ENCODE assay signal across 1 cellular context in the genomic region with DNA sequence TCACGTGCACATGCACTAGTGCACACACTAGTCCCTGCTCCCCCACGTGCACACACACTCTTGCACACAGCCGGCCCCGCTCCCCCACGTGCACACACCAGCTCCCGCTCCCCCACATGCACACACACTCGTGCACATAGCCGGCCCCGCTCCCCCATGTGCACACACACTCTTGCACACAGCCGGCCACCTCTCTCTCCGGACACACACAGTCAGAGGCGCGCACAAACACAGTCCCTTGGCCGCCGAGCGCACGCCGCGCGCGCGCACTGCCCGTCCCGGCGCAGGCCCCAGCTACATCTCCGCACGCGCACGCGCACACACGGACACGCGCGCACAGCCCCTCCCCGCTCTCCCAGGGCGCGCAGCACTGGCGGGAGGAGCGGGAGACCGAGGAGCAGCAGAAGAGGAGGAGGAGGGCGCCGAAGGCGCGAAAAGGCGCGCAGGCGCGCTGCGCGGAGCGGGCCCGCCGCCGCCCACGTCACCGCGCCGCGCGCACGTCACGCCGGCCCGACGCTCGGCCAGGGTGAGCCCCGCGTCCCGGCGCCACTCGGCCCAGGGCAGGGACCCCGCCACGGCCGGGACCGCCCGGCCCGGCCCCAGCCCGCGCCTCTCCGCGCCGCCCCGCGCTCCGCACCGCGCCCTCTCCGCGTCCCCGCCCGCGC.
TF ChIP-seq lines count a peak whose summit lies in the region.

A gene with protein sequence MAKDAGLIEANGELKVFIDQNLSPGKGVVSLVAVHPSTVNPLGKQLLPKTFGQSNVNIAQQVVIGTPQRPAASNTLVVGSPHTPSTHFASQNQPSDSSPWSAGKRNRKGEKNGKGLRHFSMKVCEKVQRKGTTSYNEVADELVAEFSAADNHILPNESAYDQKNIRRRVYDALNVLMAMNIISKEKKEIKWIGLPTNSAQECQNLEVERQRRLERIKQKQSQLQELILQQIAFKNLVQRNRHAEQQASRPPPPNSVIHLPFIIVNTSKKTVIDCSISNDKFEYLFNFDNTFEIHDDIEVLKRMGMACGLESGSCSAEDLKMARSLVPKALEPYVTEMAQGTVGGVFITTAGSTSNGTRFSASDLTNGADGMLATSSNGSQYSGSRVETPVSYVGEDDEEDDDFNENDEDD (plus strand): TSS at position 549 of the 665 bp plus-strand sequence. CDS start 1,085 bp downstream, outside the sequence.

TF ChIP-seq in HepG2, 621 proteins besides CTCF, POLR2A, EP300 and RAD21 (continued from another document):
- TF ChIP-seq ZNF75D (CRISPR knock-in tag; IDR thresholded peaks at IDR 0.05; ENCODE audit: borderline replicate concordance): no peak
- TF ChIP-seq, protein P1, sequence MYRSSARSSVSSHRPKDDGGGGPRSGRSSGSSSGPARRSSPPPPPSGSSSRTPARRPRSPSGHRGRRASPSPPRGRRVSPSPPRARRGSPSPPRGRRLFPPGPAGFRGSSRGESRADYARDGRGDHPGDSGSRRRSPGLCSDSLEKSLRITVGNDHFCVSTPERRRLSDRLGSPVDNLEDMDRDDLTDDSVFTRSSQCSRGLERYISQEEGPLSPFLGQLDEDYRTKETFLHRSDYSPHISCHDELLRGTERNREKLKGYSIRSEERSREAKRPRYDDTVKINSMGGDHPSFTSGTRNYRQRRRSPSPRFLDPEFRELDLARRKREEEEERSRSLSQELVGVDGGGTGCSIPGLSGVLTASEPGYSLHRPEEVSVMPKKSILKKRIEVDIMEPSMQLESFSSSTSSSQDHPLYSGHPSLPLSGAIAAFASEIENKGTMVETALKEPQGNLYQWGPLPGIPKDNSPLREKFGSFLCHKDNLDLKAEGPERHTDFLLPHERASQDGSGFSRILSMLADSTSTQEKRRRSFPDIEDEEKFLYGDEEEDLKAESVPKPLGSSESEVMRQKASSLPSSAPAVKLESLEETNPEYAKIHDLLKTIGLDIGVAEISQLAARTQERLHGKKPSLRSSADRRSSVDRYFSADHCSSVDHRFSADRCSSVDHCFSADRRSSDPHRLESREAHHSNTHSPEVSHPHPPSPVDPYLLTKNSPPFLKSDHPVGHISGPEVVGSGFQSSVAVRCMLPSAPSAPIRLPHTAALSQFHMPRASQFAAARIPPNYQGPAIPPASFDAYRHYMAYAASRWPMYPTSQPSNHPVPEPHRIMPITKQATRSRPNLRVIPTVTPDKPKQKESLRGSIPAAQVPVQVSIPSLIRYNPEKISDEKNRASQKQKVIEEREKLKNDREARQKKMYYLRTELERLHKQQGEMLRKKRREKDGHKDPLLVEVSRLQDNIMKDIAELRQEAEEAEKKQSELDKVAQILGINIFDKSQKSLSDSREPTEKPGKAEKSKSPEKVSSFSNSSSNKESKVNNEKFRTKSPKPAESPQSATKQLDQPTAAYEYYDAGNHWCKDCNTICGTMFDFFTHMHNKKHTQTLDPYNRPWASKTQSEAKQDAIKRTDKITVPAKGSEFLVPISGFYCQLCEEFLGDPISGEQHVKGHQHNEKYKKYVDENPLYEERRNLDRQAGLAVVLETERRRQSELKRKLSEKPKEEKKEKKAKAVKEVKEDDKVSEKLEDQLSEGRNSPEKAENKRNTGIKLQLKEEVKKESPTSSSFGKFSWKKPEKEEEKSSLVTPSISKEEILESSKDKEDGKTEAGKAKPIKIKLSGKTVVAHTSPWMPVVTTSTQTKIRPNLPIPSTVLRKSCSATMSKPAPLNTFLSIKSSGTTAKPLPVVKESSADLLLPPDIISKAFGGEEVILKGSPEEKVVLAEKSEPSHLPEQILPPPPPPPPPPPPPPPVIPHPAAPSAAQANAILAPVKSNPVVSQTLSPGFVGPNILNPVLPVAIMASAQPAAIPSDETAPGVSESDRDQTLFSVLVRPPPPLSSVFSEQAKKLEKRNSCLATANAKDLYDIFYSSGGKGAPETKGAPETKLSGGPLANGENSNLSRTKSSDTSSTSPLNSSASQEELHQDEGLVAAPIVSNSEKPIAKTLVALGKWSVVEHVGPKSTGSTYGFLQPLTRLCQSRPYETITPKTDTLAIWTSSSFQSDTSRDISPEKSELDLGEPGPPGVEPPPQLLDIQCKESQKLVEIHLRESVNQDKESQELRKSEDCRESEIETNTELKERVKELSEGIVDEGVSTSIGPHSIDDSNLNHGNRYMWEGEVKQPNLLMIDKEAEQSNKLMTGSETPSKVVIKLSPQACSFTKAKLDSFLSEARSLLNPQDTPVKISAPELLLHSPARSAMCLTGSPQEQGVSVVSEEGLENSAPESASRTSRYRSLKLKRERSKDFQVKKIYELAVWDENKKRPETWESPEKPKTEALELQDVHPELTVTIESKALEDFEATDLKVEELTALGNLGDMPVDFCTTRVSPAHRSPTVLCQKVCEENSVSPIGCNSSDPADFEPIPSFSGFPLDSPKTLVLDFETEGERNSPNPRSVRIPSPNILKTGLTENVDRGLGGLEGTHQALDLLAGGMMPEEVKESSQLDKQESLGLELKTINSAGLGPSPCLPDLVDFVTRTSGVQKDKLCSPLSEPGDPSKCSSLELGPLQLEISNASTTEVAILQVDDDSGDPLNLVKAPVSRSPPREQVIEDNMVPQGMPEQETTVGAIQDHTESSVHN (CRISPR knock-in tag; IDR thresholded peaks at IDR 0.05): no peak
TF ChIP-seq in HepG2: peak in this region for 68.
